24 cellular contexts compared by ENCODE assay signal in the genomic region with DNA sequence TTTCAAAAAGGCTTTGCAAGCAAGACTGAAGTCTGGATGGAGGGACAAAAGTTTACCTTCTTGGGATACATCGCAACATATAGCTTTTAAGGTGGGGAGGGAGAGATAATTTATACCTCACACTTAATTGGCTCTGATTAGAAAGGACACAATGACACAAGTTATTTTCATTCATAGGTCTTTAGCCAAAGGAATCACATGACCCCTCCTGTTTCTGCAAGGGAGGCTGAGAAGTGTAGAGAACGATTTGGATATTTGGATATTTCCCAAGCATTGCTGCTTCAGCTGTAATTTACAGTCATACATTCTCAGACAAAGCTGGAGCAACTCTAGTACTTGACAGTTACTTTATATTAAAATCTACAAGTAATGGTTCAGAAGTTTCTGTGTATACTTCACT. TPM values are rescaled to one million over a fixed set of nuclear protein-coding genes. Genes with fewer than 3 reads are reported as not detected.
DNase-seq lines count a peak whose midpoint lies in the region; ATAC-seq and TF ChIP-seq lines count a peak whose summit lies in the region.
"Had no signal": no experiment of that assay in that cellular context is flagged by ENCODE, and none has a peak within 500 bp of the region (broad histone marks: within the 10 kb centered on the region; RNA-seq: fewer than 3 reads in every experiment).

No MANE protein-coding gene starts in this region.

- H3K36me3 Mint-ChIP-seq in brain = peaks cover 59% of the 10 kb centered on the region

- TF ChIP-seq CTCF in heart left ventricle (IDR thresholded peaks at IDR 0.05) = no peak
- no peak for TF ChIP-seq CTCF in brain (conservative IDR thresholded peaks at IDR 0.05)

- no peaks in the 10 kb centered on the region for H3K27me3 Mint-ChIP-seq in brain

- DNase-seq in heart left ventricle = no peak
- DNase-seq in cardiac septum (ENCODE audit: low spot score) = no peak
- no peak for DNase-seq in left ventricle myocardium superior
- DNase-seq: C1 segment of cervical spinal cord; Caco-2; CD8-positive, alpha-beta T cell; DMS 273 treated with DMSO at 0.1 percent for 48 hours; DMS79; EL; GDM1; MV-4-11; NCI-H1105; NCI-H1436 treated with DMSO at 0.1 percent for 48 hours; NCI-H187 treated with DMSO at 0.1 percent for 48 hours; NCI-H524; NCI-H748 treated with DMSO at 0.1 percent for 48 hours; PC-3; SHP77 treated with DMSO at 0.1 percent for 48 hours had no signal

- 40 to 51% (median 42%) methylated on average over 2 of the region's 2 CpGs for WGBS in heart left ventricle, 4 donors

- peaks cover 0 to 13% (median 1%) of the 10 kb centered on the region in 12 donors for H3K4me1 ChIP-seq in heart left ventricle
- H3K4me1 ChIP-seq: Caco-2 had no signal

- H3K9me3 ChIP-seq in heart left ventricle = peaks cover 0 to 5% (median 0%) of the 10 kb centered on the region in 12 donors
- H3K9me3 ChIP-seq: Caco-2 had no signal

- no peak overlapping the region for H3K27ac ChIP-seq in heart left ventricle

- no peak for TF ChIP-seq POLR2A in heart left ventricle (IDR thresholded peaks at IDR 0.05)

- intact Hi-C loops in heart left ventricle (cut with DNase I) = no loop called here
- intact Hi-C loops in cardiac septum (cut with DNase I) = no loop called here
- intact Hi-C loops in left ventricle myocardium superior (cut with micrococcal nuclease) = no loop called here

- peak overlapping the region in 1 of 5 experiments; percentile 6 for H3K4me3 Mint-ChIP-seq in brain
- H3K4me3 Mint-ChIP-seq: CD8-positive, alpha-beta T cell had no signal

- H3K27me3 ChIP-seq in heart left ventricle = no peaks in the 10 kb centered on the region

- H3K4me1 Mint-ChIP-seq in brain = peaks cover 48% of the 10 kb centered on the region

- peaks cover 0 to 70% (median 35%) of the 10 kb centered on the region in 9 donors for H3K36me3 ChIP-seq in heart left ventricle

- H3K9me3 Mint-ChIP-seq in brain = peaks cover 0 to 9% (median 4%) of the 10 kb centered on the region in 5 experiments
- H3K9me3 Mint-ChIP-seq: CD8-positive, alpha-beta T cell had no signal

- H3K4me3 ChIP-seq in heart left ventricle = no peak overlapping the region
- H3K4me3 ChIP-seq: GM12878 had no signal

- ATAC-seq in heart left ventricle (peak; percentile 33 to 61 (median 56)), left ventricle myocardium superior (peak; percentile 77), HG03280 (IDR thresholded peaks at IDR 0.05; ENCODE audit: unreplicated experiment) (no peak), HG02678 (IDR thresholded peaks at IDR 0.05; ENCODE audit: unreplicated experiment) (no peak), HG03139 (IDR thresholded peaks at IDR 0.05; ENCODE audit: unreplicated experiment) (no peak)
- ATAC-seq: CD8-positive, alpha-beta T cell; GM12878; HCT116; PC-3 had no signal

- H3K27ac Mint-ChIP-seq in brain = peak overlapping the region in 4 of 5 experiments; percentile 12 to 79 (median 54)

RNA-seq across cellular contexts. Expression of a gene that starts 24.2 kb away (rescaled TPM):
- total RNA-seq in heart left ventricle (100 to 1,000 TPM in 6 of 9 donors, 10 to 100 TPM in 3; 79.0 to 170 (median 108) TPM), cardiac septum (91.2 TPM), left ventricle myocardium superior (123 TPM)
- polyA plus RNA-seq in heart left ventricle (100 to 1,000 TPM in 1 of 2 donors, 10 to 100 TPM in 1; 83.4 to 112 TPM), brain (ENCODE audit: insufficient read depth, low read depth, low replicate concordance) (82.4 TPM)

RNA-seq across cellular contexts. Expression of a gene that starts 24.5 kb away (rescaled TPM):
- total RNA-seq in heart left ventricle (100 to 1,000 TPM in 2 of 9 donors, 10 to 100 TPM in 7; 61.1 to 124 (median 66.3) TPM), cardiac septum (66.3 TPM), left ventricle myocardium superior (70.5 TPM)
- polyA plus RNA-seq in heart left ventricle (10 to 100 TPM; 23.9 to 56.5 TPM), brain (ENCODE audit: insufficient read depth, low read depth, low replicate concordance) (70.1 TPM)

Comparison
In these comparisons a context has a peak if more than half of its experiments do, and no peak if none do; other contexts are left out.
1. ATAC-seq: peak in heart left ventricle (4 of 4) and left ventricle myocardium superior (single experiment); none in HG03280 (single experiment), HG02678 (single experiment) and HG03139 (single experiment).